Comparison of ENCODE assay signal across 9 cellular contexts in genomic region chr1:3149277-3149676, GRCh38.
"Had no signal": no experiment of that assay in that cellular context is flagged by ENCODE, and none has a peak within 500 bp of the region (broad histone marks: within the 10 kb centered on the region; RNA-seq: fewer than 3 reads in every experiment).

No MANE protein-coding gene starts in this region.

- H3K4me3 Mint-ChIP-seq: H9 had no signal

- H3K27ac Mint-ChIP-seq: H9 had no signal

- H3K27ac ChIP-seq: GM23248 had no signal

- ATAC-seq: K562 had no signal

- DNase-seq: GM23248, GOT3, H9, HCEC 1CT, IMR-90, KG1 had no signal

- H2AFZ ChIP-seq: GM23248 had no signal

- H3K9ac ChIP-seq: GM23248 had no signal

- FAIRE-seq: H54, HTR-8/SVneo, K562 had no signal

- H3K4me1 Mint-ChIP-seq: H9 had no signal

- H3K4me3 ChIP-seq: GM23248, K562 had no signal
